8 cellular contexts compared by ENCODE assay signal in the genomic region with DNA sequence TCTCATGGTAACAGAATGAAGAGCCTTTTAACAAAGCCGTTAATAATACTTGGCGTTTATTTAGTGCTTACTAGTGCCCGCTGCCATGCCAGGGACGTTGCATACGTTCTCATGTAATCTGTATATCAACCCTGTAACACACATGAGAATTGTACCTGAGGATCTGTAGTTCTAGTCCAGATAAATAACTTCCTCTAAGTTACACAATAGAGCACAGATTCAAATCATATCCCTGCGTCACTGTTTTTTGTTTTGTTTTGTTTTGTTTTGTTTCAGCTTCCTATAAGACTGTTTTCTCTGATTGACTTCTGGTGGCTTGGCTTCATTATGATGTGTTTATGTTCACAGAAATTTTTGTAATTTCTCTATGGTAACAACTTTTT. TPM values are rescaled to one million over a fixed set of nuclear protein-coding genes. Genes with fewer than 3 reads are reported as not detected.
DNase-seq lines count a peak whose midpoint lies in the region; ATAC-seq and TF ChIP-seq lines count a peak whose summit lies in the region.

No MANE protein-coding gene starts in this region.

- H3K4me2 ChIP-seq in skeletal muscle satellite cell (ENCODE audit: low read length): peak overlapping the region; percentile 80

- TF ChIP-seq CTCF in RWPE2 (IDR thresholded peaks at IDR 0.05; ENCODE audit: poor library complexity, severe bottlenecking) (no peak), fibroblast of pulmonary artery (IDR thresholded peaks at IDR 0.05; ENCODE audit: low read length, missing control alignments) (no peak), GM10266 (IDR thresholded peaks at IDR 0.05; ENCODE audit: control insufficient read depth, insufficient read depth, low read depth, missing control alignments) (no peak)

- peaks cover 39% of the 10 kb centered on the region for H3K36me3 ChIP-seq in RWPE2 (ENCODE audit: low read depth)
- H3K36me3 ChIP-seq in skeletal muscle satellite cell (ENCODE audit: insufficient read depth, low read length): peaks cover 19% of the 10 kb centered on the region

- peak overlapping the region; percentile 42 for H3K4me3 ChIP-seq in RWPE2 (ENCODE audit: severe bottlenecking)
- peak overlapping the region; percentile 61 for H3K4me3 ChIP-seq in fibroblast of pulmonary artery (replicated peaks; ENCODE audit: low read depth, low read length)
- H3K4me3 ChIP-seq in skeletal muscle satellite cell (ENCODE audit: low read length): peak overlapping the region; percentile 73

- H3K27ac ChIP-seq in RWPE2 (ENCODE audit: poor library complexity, severe bottlenecking): no peak overlapping the region

- H3K4me1 ChIP-seq in RWPE2 (ENCODE audit: insufficient read depth, poor library complexity, severe bottlenecking) (no peaks in the 10 kb centered on the region), skeletal muscle satellite cell (ENCODE audit: control insufficient read depth, insufficient read depth, low read length) (peaks cover 5% of the 10 kb centered on the region)

- ATAC-seq in RWPE2 (ENCODE audit: low read depth) (peak; percentile 5; the same call in 2 of the 3 replicates), GM19395 (IDR thresholded peaks at IDR 0.05; ENCODE audit: unreplicated experiment) (no peak)

- peak; percentile 17 for DNase-seq in NOMO-1 treated with DMSO at 0.1 percent for 48 hours (lab: John Stamatoyannopoulos, UW; ENCODE audit: unreplicated experiment)
- no peak for DNase-seq in NOMO-1 treated with dmso at 0.1 percent for 144 hours (lab: John Stamatoyannopoulos, UW; ENCODE audit: unreplicated experiment)
- no peak for DNase-seq in RWPE2 (ENCODE audit: low spot score)
- no peak for DNase-seq in fibroblast of pulmonary artery (ENCODE audit: low read depth)
- DNase-seq in GM10266 (ENCODE audit: extremely low spot score): no peak
- no peak for DNase-seq in DMS 273 (lab: John Stamatoyannopoulos, UW; ENCODE audit: unreplicated experiment)

- H3K9me3 ChIP-seq in RWPE2 (ENCODE audit: severe bottlenecking): no peaks in the 10 kb centered on the region
- H3K9me3 ChIP-seq in skeletal muscle satellite cell (replicated peaks; ENCODE audit: low read length): no peaks in the 10 kb centered on the region

- peak overlapping the region; percentile 80 for H3K9ac ChIP-seq in skeletal muscle satellite cell (ENCODE audit: low read depth, low read length)

- H3K27me3 ChIP-seq in RWPE2 (ENCODE audit: insufficient read depth, poor library complexity, severe bottlenecking) (no peaks in the 10 kb centered on the region), skeletal muscle satellite cell (ENCODE audit: control insufficient read depth, insufficient read depth, low read length) (no peaks in the 10 kb centered on the region)

RNA-seq across cellular contexts. Expression of gene ZSCAN16, which starts 0.6 kb away (rescaled TPM):
- total RNA-seq in skeletal muscle satellite cell (2012; rRNA removed): 2.0 and 2.3 TPM in 2 replicates

RNA-seq across cellular contexts. Expression of gene ZKSCAN8, which starts 16.7 kb away (rescaled TPM):
- 9.1 and 10.0 TPM in 2 replicates for total RNA-seq in skeletal muscle satellite cell (2012; rRNA removed)

RNA-seq across cellular contexts. Expression of gene ZNF165, which starts 44.6 kb away (rescaled TPM):
- total RNA-seq in skeletal muscle satellite cell (2012; rRNA removed): 0.51 and 0.66 TPM in 2 replicates
